In genomic region chr21:45410151-45410864, GRCh38 we compare ENCODE assay signal across 1 cellular context.
TF ChIP-seq lines count a peak whose summit lies in the region.

No MANE protein-coding gene starts in this region.

TF ChIP-seq in HepG2, 621 proteins besides CTCF, POLR2A, EP300 and RAD21 (continued from another document and continues in another):
- TF ChIP-seq PRMT3 (CRISPR knock-in tag; IDR thresholded peaks at IDR 0.05; ENCODE audit: borderline replicate concordance, low read depth), result no peak
- 0 out of 2 replicates have a peak, but pooled peaks have one; percentile 4 for TF ChIP-seq ZSCAN9 (CRISPR knock-in tag; IDR thresholded peaks at IDR 0.05; ENCODE audit: borderline replicate concordance)
- no peak for TF ChIP-seq ZNF773 (CRISPR knock-in tag; IDR thresholded peaks at IDR 0.05; ENCODE audit: borderline replicate concordance)
- TF ChIP-seq NFAT5 (CRISPR knock-in tag; IDR thresholded peaks at IDR 0.05), result no peak
- TF ChIP-seq KDM2A (CRISPR knock-in tag; IDR thresholded peaks at IDR 0.05; ENCODE audit: borderline replicate concordance, low read depth), result peak; percentile 11; the same call in 1 of the 2 replicates
- TF ChIP-seq SNRNP70 (IDR thresholded peaks at IDR 0.05; ENCODE audit: low read depth, low read length), result no peak
- TF ChIP-seq GFI1 (CRISPR knock-in tag; IDR thresholded peaks at IDR 0.05; ENCODE audit: borderline replicate concordance), result peak; percentile 52; the same call in 1 of the 2 replicates
- TF ChIP-seq ZNF552 (CRISPR knock-in tag; IDR thresholded peaks at IDR 0.05; ENCODE audit: borderline replicate concordance), result no peak
- peak; percentile 37; the same call in 1 of the 2 replicates for TF ChIP-seq ZGPAT (CRISPR knock-in tag; IDR thresholded peaks at IDR 0.05)
- TF ChIP-seq NFE2 (CRISPR knock-in tag; IDR thresholded peaks at IDR 0.05), result no peak
- TF ChIP-seq ZNF501 (CRISPR knock-in tag; IDR thresholded peaks at IDR 0.05), result peak; percentile 56; the same call in 1 of the 2 replicates
- no peak for TF ChIP-seq ZNF597 (CRISPR knock-in tag; IDR thresholded peaks at IDR 0.05)
- TF ChIP-seq NFKBIZ (CRISPR knock-in tag; IDR thresholded peaks at IDR 0.05), result 0 out of 2 replicates have a peak, but pooled peaks have one; percentile 4
- no peak for TF ChIP-seq HBP1 (CRISPR knock-in tag; IDR thresholded peaks at IDR 0.05; ENCODE audit: low read depth)
- TF ChIP-seq CREB3 (CRISPR knock-in tag; IDR thresholded peaks at IDR 0.05), result 0 out of 2 replicates have a peak, but pooled peaks have one; percentile 78
- peak in 1 of 2 experiments; percentile 60; a peak in 1 of 4 replicates for TF ChIP-seq ATF4 (CRISPR knock-in tag; IDR thresholded peaks at IDR 0.05)
- TF ChIP-seq NCOR1 (IDR thresholded peaks at IDR 0.05; ENCODE audit: borderline replicate concordance, low read length), result peak; percentile 68; the same call in 1 of the 2 replicates
- peak; percentile 82 for TF ChIP-seq SKIL (CRISPR knock-in tag; IDR thresholded peaks at IDR 0.05; ENCODE audit: borderline replicate concordance)
- peak; percentile 51; the same call in 1 of the 2 replicates for TF ChIP-seq MXD4 (CRISPR knock-in tag; IDR thresholded peaks at IDR 0.05)
- peak; percentile 54 for TF ChIP-seq TEAD3 (CRISPR knock-in tag; optimal IDR thresholded peaks at IDR 0.05; ENCODE audit: borderline replicate concordance)
- TF ChIP-seq SIN3B (IDR thresholded peaks at IDR 0.05; ENCODE audit: low read length), result no peak
- TF ChIP-seq NFATC3 (CRISPR knock-in tag; IDR thresholded peaks at IDR 0.05), result no peak
- TF ChIP-seq ZNF790 (CRISPR knock-in tag; IDR thresholded peaks at IDR 0.05; ENCODE audit: borderline replicate concordance), result no peak
- no peak for TF ChIP-seq ZNF7 (CRISPR knock-in tag; IDR thresholded peaks at IDR 0.05)
- TF ChIP-seq TMF1 (CRISPR knock-in tag; IDR thresholded peaks at IDR 0.05; ENCODE audit: low read depth), result no peak
- no peak for TF ChIP-seq ZNF580 (CRISPR knock-in tag; IDR thresholded peaks at IDR 0.05; ENCODE audit: borderline replicate concordance, low read depth)
- TF ChIP-seq ZC3H4 (CRISPR knock-in tag; IDR thresholded peaks at IDR 0.05; ENCODE audit: borderline replicate concordance), result no peak
- TF ChIP-seq ZNF709 (CRISPR knock-in tag; IDR thresholded peaks at IDR 0.05), result no peak
- TF ChIP-seq MIXL1 (CRISPR knock-in tag; IDR thresholded peaks at IDR 0.05), result no peak; the same call in 1 of the 2 replicates
- no peak for TF ChIP-seq ZBTB4 (CRISPR knock-in tag; IDR thresholded peaks at IDR 0.05; ENCODE audit: borderline replicate concordance)
- TF ChIP-seq EEA1 (CRISPR knock-in tag; IDR thresholded peaks at IDR 0.05; ENCODE audit: borderline replicate concordance), result peak; percentile 39; the same call in 1 of the 2 replicates
- no peak for TF ChIP-seq ELF3 (CRISPR knock-in tag; IDR thresholded peaks at IDR 0.05)
- TF ChIP-seq ZFAT (CRISPR knock-in tag; conservative IDR thresholded peaks at IDR 0.05), result no peak
- TF ChIP-seq SNAPC5 (CRISPR knock-in tag; IDR thresholded peaks at IDR 0.05; ENCODE audit: borderline replicate concordance), result no peak
- 0 out of 2 replicates have a peak, but pooled peaks have one; percentile 20 for TF ChIP-seq SP5 (CRISPR knock-in tag; IDR thresholded peaks at IDR 0.05; ENCODE audit: borderline replicate concordance, low read depth)
- TF ChIP-seq PPARG (CRISPR knock-in tag; conservative IDR thresholded peaks at IDR 0.05), result no peak
- no peak for TF ChIP-seq ZNF605 (CRISPR knock-in tag; IDR thresholded peaks at IDR 0.05)
- TF ChIP-seq HMGA1 (CRISPR knock-in tag; conservative IDR thresholded peaks at IDR 0.05), result no peak
- no peak for TF ChIP-seq MAFF (IDR thresholded peaks at IDR 0.05; ENCODE audit: low read depth, low read length)
- TF ChIP-seq CERS6 (CRISPR knock-in tag; IDR thresholded peaks at IDR 0.05), result no peak
- TF ChIP-seq PCBP2 (optimal IDR thresholded peaks at IDR 0.05; ENCODE audit: low read depth, low read length, poor library complexity, severe bottlenecking), result no peak
- TF ChIP-seq ZNF674 (CRISPR knock-in tag; IDR thresholded peaks at IDR 0.05; ENCODE audit: low read depth), result no peak
- TF ChIP-seq ZNF737 (CRISPR knock-in tag; IDR thresholded peaks at IDR 0.05; ENCODE audit: borderline replicate concordance), result no peak
- no peak for TF ChIP-seq ZNF879 (CRISPR knock-in tag; IDR thresholded peaks at IDR 0.05)
